ENCODE assay signal across 9 cellular contexts in the genomic region with DNA sequence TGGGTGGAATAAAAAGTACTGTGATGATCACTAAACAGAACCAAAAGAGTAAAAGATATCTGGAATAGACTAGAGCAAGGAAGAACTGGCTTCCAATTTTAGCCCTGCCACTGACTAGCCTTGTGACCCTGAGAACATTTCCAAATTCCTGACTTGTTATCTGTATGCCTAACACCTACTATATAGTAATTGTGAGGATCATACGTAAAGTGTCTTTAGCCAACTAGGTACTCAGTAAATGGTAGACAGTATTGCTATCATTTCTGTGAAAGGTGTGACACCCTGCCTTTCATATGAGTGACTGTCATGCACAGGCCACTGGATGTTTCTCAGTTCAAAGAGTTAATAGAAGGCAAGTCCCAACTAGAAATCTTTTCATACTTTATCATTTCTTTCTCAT. TPM values are rescaled to one million over a fixed set of nuclear protein-coding genes. Genes with fewer than 3 reads are reported as not detected.
DNase-seq lines count a peak whose midpoint lies in the region; ATAC-seq lines count a peak whose summit lies in the region.
"Had no signal": no experiment of that assay in that cellular context is flagged by ENCODE, and none has a peak within 500 bp of the region (broad histone marks: within the 10 kb centered on the region; RNA-seq: fewer than 3 reads in every experiment).

No MANE protein-coding gene starts in this region.

- H3K4me3 Mint-ChIP-seq in natural killer cell treated with Interleukin-12 subunit alpha and Interleukin-12 subunit beta and Interleukin-15 and Interleukin-18, amount 100 ng/mL, for 72 hours = peak overlapping the region; percentile 70
- H3K4me3 Mint-ChIP-seq: brain had no signal

- DNase-seq in natural killer cell treated with Interleukin-12 subunit alpha and Interleukin-12 subunit beta and Interleukin-15 and Interleukin-18, amount 100 ng/mL, for 72 hours (ENCODE audit: low spot score) = no peak
- DNase-seq in NCI-H526 treated with DMSO at 0.1 percent for 48 hours (lab: John Stamatoyannopoulos, UW) = no peak
- DNase-seq in NCI-H128 (lab: John Stamatoyannopoulos, UW; ENCODE audit: unreplicated experiment) = no peak
- DNase-seq in islet precursor cell = no peak
- DNase-seq in retina = no peak

- H3K27ac Mint-ChIP-seq in natural killer cell treated with Interleukin-12 subunit alpha and Interleukin-12 subunit beta and Interleukin-15 and Interleukin-18, amount 100 ng/mL, for 72 hours = peak overlapping the region; percentile 99
- H3K27ac Mint-ChIP-seq: brain had no signal

- peaks cover 70 to 89% of the 10 kb centered on the region in 2 donors for H3K4me1 Mint-ChIP-seq in natural killer cell treated with Interleukin-12 subunit alpha and Interleukin-12 subunit beta and Interleukin-15 and Interleukin-18, amount 100 ng/mL, for 72 hours (ENCODE audit: low read depth in 2 of 2)
- H3K4me1 Mint-ChIP-seq: brain had no signal

- no peaks in the 10 kb centered on the region for H3K9me3 Mint-ChIP-seq in natural killer cell treated with Interleukin-12 subunit alpha and Interleukin-12 subunit beta and Interleukin-15 and Interleukin-18, amount 100 ng/mL, for 72 hours
- H3K9me3 Mint-ChIP-seq: brain had no signal

- H3K27me3 Mint-ChIP-seq in natural killer cell treated with Interleukin-12 subunit alpha and Interleukin-12 subunit beta and Interleukin-15 and Interleukin-18, amount 100 ng/mL, for 72 hours = no peaks in the 10 kb centered on the region

- H3K36me3 Mint-ChIP-seq in natural killer cell treated with Interleukin-12 subunit alpha and Interleukin-12 subunit beta and Interleukin-15 and Interleukin-18, amount 100 ng/mL, for 72 hours = peaks cover 73% of the 10 kb centered on the region
- H3K36me3 Mint-ChIP-seq: brain had no signal

- ATAC-seq in GM19023 (IDR thresholded peaks at IDR 0.05; ENCODE audit: unreplicated experiment) (peak; percentile 11), GM21737 (IDR thresholded peaks at IDR 0.05; ENCODE audit: unreplicated experiment) (peak; percentile 31), HG03521 (IDR thresholded peaks at IDR 0.05; ENCODE audit: unreplicated experiment) (peak; percentile 17)
- ATAC-seq in natural killer cell treated with Interleukin-12 subunit alpha and Interleukin-12 subunit beta and Interleukin-15 and Interleukin-18, amount 100 ng/mL, for 72 hours = peak; percentile 54 to 60

RNA-seq across cellular contexts. Expression of a gene that starts 29.8 kb away (rescaled TPM):
- 1,000 to 10,000 TPM in 1 of 2 donors, 100 to 1,000 TPM in 1; 755 to 1,319 TPM for total RNA-seq in natural killer cell treated with Interleukin-12 subunit alpha and Interleukin-12 subunit beta and Interleukin-15 and Interleukin-18, amount 100 ng/mL, for 72 hours
